Comparison of ENCODE assay signal across 11 cellular contexts in the genomic region with DNA sequence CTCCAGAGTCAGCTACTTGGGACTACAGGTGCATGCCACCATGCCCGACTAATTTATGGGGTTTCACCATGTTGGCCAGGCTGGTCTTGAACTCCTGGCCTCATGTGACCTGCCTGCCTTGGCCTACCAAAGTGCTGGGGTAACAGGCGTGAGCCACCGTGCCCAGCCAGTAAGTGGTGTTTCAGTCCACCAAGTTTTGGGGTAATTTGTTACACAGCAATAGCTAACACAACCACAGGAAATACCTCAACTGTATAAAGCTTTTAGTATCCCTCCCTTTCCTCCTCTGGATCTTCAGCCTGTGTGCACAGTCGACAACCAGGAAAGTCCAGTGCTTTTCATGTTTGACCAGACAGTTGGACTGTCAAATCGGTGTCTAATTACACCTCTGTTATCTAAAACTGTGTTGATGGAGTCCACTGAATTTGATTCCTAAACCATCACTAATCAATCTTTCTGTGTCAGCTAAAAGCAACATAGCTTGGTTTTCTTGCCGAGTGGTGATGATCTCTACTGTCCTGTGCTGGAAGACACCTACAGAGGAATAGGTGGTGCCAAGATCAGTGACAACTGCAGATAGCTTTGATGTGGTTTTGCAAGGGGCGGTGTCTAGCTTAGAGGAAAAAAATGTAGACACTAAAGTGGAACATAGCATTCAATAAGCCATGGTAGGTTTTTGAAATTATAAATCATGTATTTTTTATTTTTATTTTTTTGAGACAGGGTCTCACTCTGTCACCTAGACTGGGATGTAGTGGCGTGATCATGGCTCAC. TPM values are rescaled to one million over a fixed set of nuclear protein-coding genes. Genes with fewer than 3 reads are reported as not detected.
DNase-seq lines count a peak whose midpoint lies in the region; ATAC-seq and TF ChIP-seq lines count a peak whose summit lies in the region.
"Had no signal": no experiment of that assay in that cellular context is flagged by ENCODE, and none has a peak within 500 bp of the region (broad histone marks: within the 10 kb centered on the region; RNA-seq: fewer than 3 reads in every experiment).

No MANE protein-coding gene starts in this region.

- H3K9me3 ChIP-seq in PC-9 (ENCODE audit: insufficient read depth, low read depth) (no peaks in the 10 kb centered on the region), gastroesophageal sphincter (no peaks in the 10 kb centered on the region)
- H3K9me3 ChIP-seq: right atrium auricular region had no signal

- H3K4me3 ChIP-seq in PC-9 (no peak overlapping the region), gastroesophageal sphincter (no peak overlapping the region)
- H3K4me3 ChIP-seq: right atrium auricular region had no signal

- H3K79me2 ChIP-seq in PC-9 (ENCODE audit: low read depth): no peaks in the 10 kb centered on the region

- CTCF ChIA-PET in activated CD4-positive, alpha-beta memory T cell treated with anti-CD3 and anti-CD28 coated beads for 36 hours (lab: Charles Lee): interaction anchor here (0.9 kb wide), 1 partner anchor 89 kb away, joined by 3 read pairs; no protein-coding TSS in a partner anchor
- CTCF ChIA-PET in PC-9 (lab: Charles Lee): no interaction called here

- no TSS peak for BruUV-seq in PC-9 (replicated peaks; lab: Mats Ljungman, UMichigan)

- peaks cover 31% of the 10 kb centered on the region; the same call in 1 of the 2 replicates for H3K36me3 ChIP-seq in PC-9 (ENCODE audit: low read depth)
- H3K36me3 ChIP-seq in gastroesophageal sphincter: peaks cover 0 to 82% of the 10 kb centered on the region in 2 donors

- H3K27me3 ChIP-seq in PC-9 (ENCODE audit: insufficient read depth, low read depth): no peaks in the 10 kb centered on the region
- no peaks in the 10 kb centered on the region for H3K27me3 ChIP-seq in gastroesophageal sphincter
- H3K27me3 ChIP-seq: right atrium auricular region had no signal

- 81 to 83% methylated on average over 3 to 4 of the region's 8 CpGs for WGBS in gastroesophageal sphincter (ENCODE audit: low coverage in 1 of 2), 2 donors

- no peaks in the 10 kb centered on the region; the same call in 1 of the 2 replicates for H3K9me2 ChIP-seq in PC-9 (ENCODE audit: insufficient read depth)

- peaks cover 14% of the 10 kb centered on the region for H3K4me1 Mint-ChIP-seq in activated CD4-positive, alpha-beta memory T cell treated with anti-CD3 and anti-CD28 coated beads for 36 hours (ENCODE audit: low read depth)
- H3K4me1 Mint-ChIP-seq in activated naive CD8-positive, alpha-beta T cell treated with anti-CD3 and anti-CD28 coated beads for 36 hours: peaks cover 10% of the 10 kb centered on the region

- peak overlapping the region; percentile 8 for H3K27ac Mint-ChIP-seq in activated CD4-positive, alpha-beta memory T cell treated with anti-CD3 and anti-CD28 coated beads for 36 hours
- H3K27ac Mint-ChIP-seq in activated naive CD8-positive, alpha-beta T cell treated with anti-CD3 and anti-CD28 coated beads for 36 hours: peak overlapping the region; percentile 16

- peak overlapping the region; percentile 6 for H3K4me3 Mint-ChIP-seq in activated CD4-positive, alpha-beta memory T cell treated with anti-CD3 and anti-CD28 coated beads for 36 hours
- H3K4me3 Mint-ChIP-seq in activated naive CD8-positive, alpha-beta T cell treated with anti-CD3 and anti-CD28 coated beads for 36 hours: no peak overlapping the region

- H3K27me3 Mint-ChIP-seq in activated CD4-positive, alpha-beta memory T cell treated with anti-CD3 and anti-CD28 coated beads for 36 hours: no peaks in the 10 kb centered on the region
- H3K27me3 Mint-ChIP-seq in activated naive CD8-positive, alpha-beta T cell treated with anti-CD3 and anti-CD28 coated beads for 36 hours: no peaks in the 10 kb centered on the region

- no peak for TF ChIP-seq EP300 in gastroesophageal sphincter (IDR thresholded peaks at IDR 0.05)

- H3K4me2 ChIP-seq in PC-9: no peak overlapping the region

- TF ChIP-seq CTCF in PC-9 (conservative IDR thresholded peaks at IDR 0.05) (no peak), gastroesophageal sphincter (IDR thresholded peaks at IDR 0.05) (no peak)

- no peaks in the 10 kb centered on the region for H3F3A ChIP-seq in PC-9 (ENCODE audit: insufficient read depth, low read depth)

- no peaks in the 10 kb centered on the region for H4K20me1 ChIP-seq in PC-9 (ENCODE audit: insufficient read depth)

- ATAC-seq in gastroesophageal sphincter: no peak
- no peak for ATAC-seq in HG03520 (IDR thresholded peaks at IDR 0.05; ENCODE audit: unreplicated experiment)

- intact Hi-C loops in activated CD4-positive, alpha-beta memory T cell treated with anti-CD3 and anti-CD28 coated beads for 36 hours (cut with micrococcal nuclease): no loop called here
- intact Hi-C loops in PC-9 (cut with micrococcal nuclease; ENCODE audit: unreplicated experiment): no loop called here

- H3K36me3 Mint-ChIP-seq in activated CD4-positive, alpha-beta memory T cell treated with anti-CD3 and anti-CD28 coated beads for 36 hours: peaks cover 58% of the 10 kb centered on the region
- H3K36me3 Mint-ChIP-seq in activated naive CD8-positive, alpha-beta T cell treated with anti-CD3 and anti-CD28 coated beads for 36 hours: peaks cover 61% of the 10 kb centered on the region

- no peaks in the 10 kb centered on the region for H3K4me1 ChIP-seq in PC-9 (replicated peaks; ENCODE audit: insufficient read depth)
- no peaks in the 10 kb centered on the region for H3K4me1 ChIP-seq in gastroesophageal sphincter
- H3K4me1 ChIP-seq: right atrium auricular region had no signal

- POLR2A ChIA-PET in activated CD4-positive, alpha-beta memory T cell treated with anti-CD3 and anti-CD28 coated beads for 36 hours (lab: Charles Lee): no interaction called here
- POLR2A ChIA-PET in PC-9 (lab: Charles Lee; ENCODE audit: unreplicated experiment): no interaction called here

- peaks cover 3% of the 10 kb centered on the region for H3K9me3 Mint-ChIP-seq in activated CD4-positive, alpha-beta memory T cell treated with anti-CD3 and anti-CD28 coated beads for 36 hours
- H3K9me3 Mint-ChIP-seq in activated naive CD8-positive, alpha-beta T cell treated with anti-CD3 and anti-CD28 coated beads for 36 hours: peaks cover 10% of the 10 kb centered on the region

- peak; percentile 25 for DNase-seq in SW480 (ENCODE audit: low spot score)
- DNase-seq in activated CD4-positive, alpha-beta memory T cell treated with anti-CD3 and anti-CD28 coated beads for 36 hours: peak; percentile 60
- peak; percentile 25 for DNase-seq in activated naive CD8-positive, alpha-beta T cell treated with anti-CD3 and anti-CD28 coated beads for 36 hours
- DNase-seq in stimulated activated CD4-positive, alpha-beta T cell treated with anti-CD3 and anti-CD28 coated beads, TNF-alpha, amount 100 ng/mL, for 48 hours (ENCODE audit: low read depth in 3 of 3): peak in 2 of 3 donors; percentile 10 to 18
- DNase-seq in PC-9: no peak
- DNase-seq in SW 1271 (lab: John Stamatoyannopoulos, UW): no peak
- DNase-seq: NCI-H1417 treated with DMSO at 0.1 percent for 48 hours, Right ventricle myocardium superior had no signal

- TF ChIP-seq POLR2A in gastroesophageal sphincter (IDR thresholded peaks at IDR 0.05): no peak

- H3K27ac ChIP-seq in PC-9 (no peak overlapping the region), gastroesophageal sphincter (no peak overlapping the region)
- H3K27ac ChIP-seq: right atrium auricular region had no signal

- no peak overlapping the region for H2AFZ ChIP-seq in PC-9

RNA-seq across cellular contexts. Expression of a gene that starts 22.2 kb away (rescaled TPM):
- 10 to 100 TPM; 14.0 to 15.6 TPM for total RNA-seq in activated CD4-positive, alpha-beta memory T cell treated with anti-CD3 and anti-CD28 coated beads for 36 hours
- 10 to 100 TPM; 26.8 to 28.2 TPM for total RNA-seq in activated naive CD8-positive, alpha-beta T cell treated with anti-CD3 and anti-CD28 coated beads for 36 hours
- total RNA-seq in PC-9 (2021): 7.3 and 8.9 TPM in 2 replicates
- 10 to 100 TPM; 11.4 to 15.1 (median 12.4) TPM for total RNA-seq in gastroesophageal sphincter

RNA-seq across cellular contexts. Expression of a gene that starts 38.4 kb away (rescaled TPM):
- total RNA-seq in activated CD4-positive, alpha-beta memory T cell treated with anti-CD3 and anti-CD28 coated beads for 36 hours: 10 to 100 TPM; 22.6 to 23.0 TPM
- total RNA-seq in activated naive CD8-positive, alpha-beta T cell treated with anti-CD3 and anti-CD28 coated beads for 36 hours: 10 to 100 TPM; 25.9 to 28.4 TPM
- total RNA-seq in PC-9 (2021): 17.6 and 19.3 TPM in 2 replicates
- total RNA-seq in gastroesophageal sphincter: 10 to 100 TPM; 13.2 to 17.8 (median 14.1) TPM

Comparison
In these comparisons a context has a peak if more than half of its experiments do, and no peak if none do; other contexts are left out.
1. DNase-seq: peak in SW480 (single experiment), activated CD4-positive, alpha-beta memory T cell treated with anti-CD3 and anti-CD28 coated beads for 36 hours (single experiment), activated naive CD8-positive, alpha-beta T cell treated with anti-CD3 and anti-CD28 coated beads for 36 hours (single experiment) and stimulated activated CD4-positive, alpha-beta T cell treated with anti-CD3 and anti-CD28 coated beads, TNF-alpha, amount 100 ng/mL, for 48 hours (2 of 3); none in PC-9 (0 of 2) and SW 1271 (0 of 2).